In genomic region chr12:64318605-64319004, GRCh38 we compare ENCODE assay signal across 16 cellular contexts.
DNase-seq lines count a peak whose midpoint lies in the region; ATAC-seq, FAIRE-seq and TF ChIP-seq lines count a peak whose summit lies in the region.
"Had no signal": no experiment of that assay in that cellular context is flagged by ENCODE, and none has a peak within 500 bp of the region (broad histone marks: within the 10 kb centered on the region; RNA-seq: fewer than 3 reads in every experiment).

No MANE protein-coding gene starts in this region.

- H3K27me3 ChIP-seq in HUES48 (ENCODE audit: control insufficient read depth, insufficient read depth, low read length) (no peaks in the 10 kb centered on the region), bronchial epithelial cell (ENCODE audit: control insufficient read depth, insufficient read depth, low read length) (no peaks in the 10 kb centered on the region), dorsolateral prefrontal cortex (no peaks in the 10 kb centered on the region)
- H3K27me3 ChIP-seq: gastroesophageal sphincter, suprapubic skin had no signal

- H3K4me1 ChIP-seq in HUES48 (ENCODE audit: control insufficient read depth, insufficient read depth, low read length), result peaks cover 21% of the 10 kb centered on the region
- H3K4me1 ChIP-seq: gastroesophageal sphincter, suprapubic skin had no signal

- no peak for FAIRE-seq in bronchial epithelial cell (lab: Jason Lieb, UNC)
- FAIRE-seq: GM18507 had no signal

- H3K27ac ChIP-seq in C4-2B (no peak overlapping the region), HUES48 (ENCODE audit: low read depth, low read length) (peak overlapping the region; percentile 74), dorsolateral prefrontal cortex (no peak overlapping the region)
- H3K27ac ChIP-seq: gastroesophageal sphincter, suprapubic skin had no signal

- H3K4me3 ChIP-seq in HUES48 (ENCODE audit: low read depth, low read length), result no peak overlapping the region
- H3K4me3 ChIP-seq in bronchial epithelial cell (ENCODE audit: low read depth, low read length), result no peak overlapping the region
- H3K4me3 ChIP-seq in dorsolateral prefrontal cortex, result no peak overlapping the region
- H3K4me3 ChIP-seq: gastroesophageal sphincter, suprapubic skin had no signal

- TF ChIP-seq CTCF in C4-2B (conservative IDR thresholded peaks at IDR 0.05), result peak; percentile 19
- TF ChIP-seq CTCF in bronchial epithelial cell (IDR thresholded peaks at IDR 0.05; ENCODE audit: insufficient read depth, low read length, severe bottlenecking), result no peak
- TF ChIP-seq CTCF in dorsolateral prefrontal cortex (IDR thresholded peaks at IDR 0.05 in 54 of 56, conservative IDR thresholded peaks at IDR 0.05 in 2 of 56; ENCODE audit: low read depth in 1 of 56, partially characterized antibody in 56 of 56), result peak in 1 of 56 donors; percentile 25

- H3K9ac ChIP-seq in HUES48 (ENCODE audit: low read depth, low read length), result no peak overlapping the region

- no peak for ATAC-seq in HG02571 (IDR thresholded peaks at IDR 0.05; ENCODE audit: unreplicated experiment)
- ATAC-seq: activated naive CD8-positive, alpha-beta T cell treated with anti-CD3 and anti-CD28 coated beads, Interleukin-2, amount 50 U/mL, for 24 hours; gastroesophageal sphincter; Right ventricle myocardium inferior had no signal

- H3K36me3 ChIP-seq in HUES48 (ENCODE audit: control insufficient read depth, insufficient read depth, low read length) (no peaks in the 10 kb centered on the region), bronchial epithelial cell (ENCODE audit: control insufficient read depth, insufficient read depth, low read length) (no peaks in the 10 kb centered on the region)
- H3K36me3 ChIP-seq: gastroesophageal sphincter, suprapubic skin had no signal

- DNase-seq in bronchial epithelial cell (ENCODE audit: low read depth) (peak; percentile 50), medulla oblongata (ENCODE audit: extremely low spot score) (peak; percentile 16), dorsolateral prefrontal cortex (no peak)
- DNase-seq in central memory CD4-positive, alpha-beta T cell, result no peak
- no peak for DNase-seq in stimulated activated CD4-positive, alpha-beta T cell treated with anti-CD3 and anti-CD28 coated beads, Interleukin-4, amount 100 ng/mL, for 1 hour
- DNase-seq: activated naive CD8-positive, alpha-beta T cell treated with anti-CD3 and anti-CD28 coated beads, Interleukin-2, amount 50 U/mL, for 24 hours; CD4-positive, CD25-positive, alpha-beta regulatory T cell; NCI-H187 treated with DMSO at 0.1 percent for 48 hours; stimulated activated CD4-positive, alpha-beta T cell treated with anti-CD3 and anti-CD28 coated beads, Interleukin-2, amount 100 ng/mL, for 48 hours had no signal

- H3K9me3 ChIP-seq in HUES48 (ENCODE audit: control insufficient read depth, insufficient read depth, low read length), result no peaks in the 10 kb centered on the region
- H3K9me3 ChIP-seq: gastroesophageal sphincter, suprapubic skin had no signal

- intact Hi-C loops in dorsolateral prefrontal cortex (cut with DNase I), result no loop called here

Comparison
In these comparisons a context has a peak if more than half of its experiments do, and no peak if none do; other contexts are left out.
1. DNase-seq: peak in bronchial epithelial cell (single experiment) and medulla oblongata (single experiment); none in dorsolateral prefrontal cortex (0 of 10), central memory CD4-positive, alpha-beta T cell (single experiment) and stimulated activated CD4-positive, alpha-beta T cell treated with anti-CD3 and anti-CD28 coated beads, Interleukin-4, amount 100 ng/mL, for 1 hour (single experiment).